9 cellular contexts compared by ENCODE assay signal in genomic region chr6:82270791-82271392, GRCh38. TPM values are rescaled to one million over a fixed set of nuclear protein-coding genes. Genes with fewer than 3 reads are reported as not detected.
DNase-seq lines count a peak whose midpoint lies in the region; ATAC-seq, FAIRE-seq and TF ChIP-seq lines count a peak whose summit lies in the region.
"Had no signal": no experiment of that assay in that cellular context is flagged by ENCODE, and none has a peak within 500 bp of the region (broad histone marks: within the 10 kb centered on the region; RNA-seq: fewer than 3 reads in every experiment).

No MANE protein-coding gene starts in this region.

- no peak overlapping the region for H3K27ac ChIP-seq in adrenal gland
- H3K27ac ChIP-seq in keratinocyte (ENCODE audit: control insufficient read depth, insufficient read depth, low read length): no peak overlapping the region

- no peaks in the 10 kb centered on the region for H3K79me2 ChIP-seq in keratinocyte (ENCODE audit: control insufficient read depth, insufficient read depth, low read length)

- 69 to 73% (median 71%) methylated on average over 5 of the region's 5 CpGs for WGBS in adrenal gland, 4 donors

- H3K4me1 ChIP-seq in adrenal gland (replicated peaks in 1 of 2) (no peaks in the 10 kb centered on the region), keratinocyte (ENCODE audit: control insufficient read depth, extremely low read depth, insufficient read depth, low read length) (peaks cover 6% of the 10 kb centered on the region)

- H3K4me2 ChIP-seq in keratinocyte (ENCODE audit: control insufficient read depth, extremely low read depth, insufficient read depth, low read depth, low read length): no peak overlapping the region

- dilution Hi-C loops in keratinocyte (cut with MboI; ENCODE audit: extremely low pct_ligation_motif_present, low sequenced_read_pairs): no loop called here

- H3K36me3 ChIP-seq in adrenal gland (replicated peaks in 1 of 2) (no peaks in the 10 kb centered on the region), keratinocyte (ENCODE audit: control insufficient read depth in 2 of 2, extremely low read depth in 1 of 2, insufficient read depth in 2 of 2, low read length in 2 of 2) (no peaks in the 10 kb centered on the region), MG63 (no peaks in the 10 kb centered on the region)

- H3K9me1 ChIP-seq in keratinocyte (ENCODE audit: control insufficient read depth, extremely low read depth, insufficient read depth, low read length): no peaks in the 10 kb centered on the region

- no peak overlapping the region for H3K9ac ChIP-seq in keratinocyte (ENCODE audit: control insufficient read depth, extremely low read depth, insufficient read depth, low read length)

- TF ChIP-seq CTCF in adrenal gland (IDR thresholded peaks at IDR 0.05): peak; percentile 34 to 68 (median 58)
- peak in 2 of 3 experiments; percentile 40 to 46 for TF ChIP-seq CTCF in keratinocyte (optimal IDR thresholded peaks at IDR 0.05 in 1 of 3, IDR thresholded peaks at IDR 0.05 in 1 of 3, conservative IDR thresholded peaks at IDR 0.05 in 1 of 3; ENCODE audit: extremely low read depth in 1 of 3, insufficient read depth in 2 of 3, low read length in 3 of 3)

- intact Hi-C loops in adrenal gland (cut with DNase I): no loop called here

- no peak overlapping the region for H2AFZ ChIP-seq in keratinocyte (ENCODE audit: control insufficient read depth, low read length)

- no peaks in the 10 kb centered on the region for H3K9me3 ChIP-seq in adrenal gland (replicated peaks in 1 of 3)
- H3K9me3 ChIP-seq in keratinocyte (ENCODE audit: control insufficient read depth, low read depth, low read length): no peaks in the 10 kb centered on the region
- no peaks in the 10 kb centered on the region for H3K9me3 ChIP-seq in MG63

- peak; percentile 63 for FAIRE-seq in keratinocyte (lab: Jason Lieb, UNC)

- H3K27me3 ChIP-seq in adrenal gland: no peaks in the 10 kb centered on the region
- H3K27me3 ChIP-seq in keratinocyte (ENCODE audit: control insufficient read depth, extremely low read depth, insufficient read depth, low read length): no peaks in the 10 kb centered on the region
- no peaks in the 10 kb centered on the region for H3K27me3 ChIP-seq in MG63

- peak; percentile 81 for DNase-seq in NCI-H510A treated with DMSO at 0.1 percent for 48 hours (lab: John Stamatoyannopoulos, UW)
- no peak for DNase-seq in NCI-H510A (lab: John Stamatoyannopoulos, UW)
- peak; percentile 41 for DNase-seq in H4 (ENCODE audit: low spot score)
- DNase-seq in NCI-H146 (lab: John Stamatoyannopoulos, UW): peak; percentile 46
- DNase-seq in adrenal gland: no peak
- DNase-seq in keratinocyte (ENCODE audit: low read depth, low spot score): no peak
- no peak for DNase-seq in MG63
- DNase-seq: activated T-cell treated with anti-CD3 and anti-CD28 coated beads, Interleukin-2, amount 50 U/mL, for 4 hours had no signal

- no peak for TF ChIP-seq POLR2A in adrenal gland (IDR thresholded peaks at IDR 0.05)

- H3K4me3 ChIP-seq in adrenal gland: no peak overlapping the region
- no peak overlapping the region for H3K4me3 ChIP-seq in keratinocyte (ENCODE audit: control insufficient read depth in 2 of 3, extremely low read depth in 1 of 3, insufficient read depth in 2 of 3, low read depth in 1 of 3, low read length in 3 of 3)
- no peak overlapping the region for H3K4me3 ChIP-seq in MG63

- no peaks in the 10 kb centered on the region for H4K20me1 ChIP-seq in keratinocyte (ENCODE audit: control insufficient read depth, extremely low read depth, insufficient read depth, low read length)

- ATAC-seq in HG03135 (IDR thresholded peaks at IDR 0.05; ENCODE audit: unreplicated experiment): no peak

RNA-seq across cellular contexts. Expression of gene IBTK, which starts 23.3 kb away (rescaled TPM):
- 12.9 and 16.2 TPM in 2 replicates for total RNA-seq in H4 (2014; rRNA removed; shearing (Covaris generic))
- 10 to 100 TPM; 26.7 to 73.3 (median 51.3) TPM for total RNA-seq in adrenal gland
- 10 to 100 TPM; 34.7 to 74.8 (median 43.1) TPM for polyA plus RNA-seq in adrenal gland
- 15.9 to 27.0 TPM (median 16.4 TPM) in 3 replicates for polyA plus RNA-seq in keratinocyte
- 12.7 TPM for polyA plus RNA-seq in keratinocyte (2011; ENCODE audit: low read depth)
- 9.6 and 19.4 TPM in 2 replicates for polyA plus RNA-seq in keratinocyte (2011; cell fraction: cytosol; rRNA removed)
- polyA plus RNA-seq in keratinocyte (2011; cell fraction: nucleus; rRNA removed): 19.2 and 25.0 TPM in 2 replicates
- polyA plus RNA-seq in keratinocyte (2012; ENCODE audit: low replicate concordance): 12.3 and 18.1 TPM in 2 replicates
- 8.1 to 51.1 TPM (median 26.9 TPM) in 3 replicates for polyA minus RNA-seq in keratinocyte
- polyA minus RNA-seq in keratinocyte (2011; cell fraction: cytosol; rRNA and poly(A)+ RNA removed): 24.9 TPM
- polyA minus RNA-seq in keratinocyte (2011; cell fraction: nucleus; rRNA and poly(A)+ RNA removed): 38.5 and 71.0 TPM in 2 replicates
- total RNA-seq in MG63 (2014; rRNA removed; shearing (Covaris generic); ENCODE audit: low replicate concordance): 28.8 and 44.3 TPM in 2 replicates

Comparison
In these comparisons a context has a peak if more than half of its experiments do, and no peak if none do; other contexts are left out.
1. DNase-seq: peak in NCI-H510A treated with DMSO at 0.1 percent for 48 hours (single experiment), H4 (single experiment) and NCI-H146 (single experiment); none in NCI-H510A (single experiment), adrenal gland (0 of 7), keratinocyte (single experiment) and MG63 (single experiment).